8 cellular contexts compared by ENCODE assay signal in genomic region chr9:93119953-93120845, GRCh38. TPM values are rescaled to one million over a fixed set of nuclear protein-coding genes. Genes with fewer than 3 reads are reported as not detected.
DNase-seq lines count a peak whose midpoint lies in the region; ATAC-seq and TF ChIP-seq lines count a peak whose summit lies in the region.

No MANE protein-coding gene starts in this region.

- TF ChIP-seq CTCF in AG04449 (IDR thresholded peaks at IDR 0.05; ENCODE audit: insufficient read depth, low read length, missing control alignments), result peak; percentile 36

- DNase-seq in AG04449 (ENCODE audit: low read depth, low spot score), result no peak
- DNase-seq in NOMO-1 (lab: John Stamatoyannopoulos, UW; ENCODE audit: unreplicated experiment in 2 of 2), result peak; percentile 95 to 97
- DNase-seq in left cardiac atrium, result peak; percentile 95
- peak; percentile 66 for DNase-seq in pulmonary artery endothelial cell (ENCODE audit: low read depth, low spot score)
- DNase-seq in NCI-H1092 treated with DMSO at 0.1 percent for 48 hours (lab: John Stamatoyannopoulos, UW), result no peak

- CTCF ChIA-PET in AG04449 (lab: Yijun Ruan, JAX), result interaction anchor here (0.9 to 5.0 kb wide), 3 partner anchors 11 to 15 kb away, joined by 8 to 46 read pairs (median 11); no protein-coding TSS in a partner anchor

- POLR2A ChIA-PET in AG04449 (lab: Yijun Ruan, JAX), result interaction anchor here (1.5 kb wide), 1 partner anchor 11 kb away, joined by 3 read pairs; no protein-coding TSS in a partner anchor

- H3K4me3 ChIP-seq in AG04449 (ENCODE audit: low read depth, low read length), result no peak overlapping the region

- H3K27ac ChIP-seq in adipose tissue (ENCODE audit: low read depth, low read length), result peak overlapping the region; percentile 72

- 33 to 49% (median 34%) methylated on average over 23 of the region's 23 CpGs for WGBS in adipose tissue, 3 donors

- peak; percentile 61 for ATAC-seq in GM18505 (IDR thresholded peaks at IDR 0.05; ENCODE audit: unreplicated experiment)
- ATAC-seq in HG02840 (IDR thresholded peaks at IDR 0.05; ENCODE audit: low FRiP score, unreplicated experiment), result peak; percentile 70
- peak; percentile 87 to 93 for ATAC-seq in left cardiac atrium

- no peak for TF ChIP-seq POLR2A in GM18505 (IDR thresholded peaks at IDR 0.05; ENCODE audit: borderline replicate concordance, extremely low read depth, insufficient read depth, insufficient read length)

- intact Hi-C loops in left cardiac atrium (cut with DNase I), result no loop called here

RNA-seq across cellular contexts. Expression of gene NINJ1, which starts 13.9 kb away (rescaled TPM):
- polyA plus RNA-seq in adipose tissue, result 100 to 1,000 TPM in 1 of 3 donors, 10 to 100 TPM in 2; 22.3 to 100 (median 82.1) TPM
- total RNA-seq in left cardiac atrium, result 10 to 100 TPM; 38.4 to 45.9 TPM
- total RNA-seq in pulmonary artery endothelial cell, result 44.7 and 47.2 TPM in 2 replicates

RNA-seq across cellular contexts. Expression of gene CARD19, which starts 24.2 kb away (rescaled TPM):
- 10 to 100 TPM; 12.5 to 43.7 (median 26.3) TPM for polyA plus RNA-seq in adipose tissue
- 10 to 100 TPM; 20.2 to 26.3 TPM for total RNA-seq in left cardiac atrium
- 59.8 and 95.7 TPM in 2 replicates for total RNA-seq in pulmonary artery endothelial cell

Comparison
In these comparisons a context has a peak if more than half of its experiments do, and no peak if none do; other contexts are left out.
1. DNase-seq: peak in NOMO-1 (2 of 2), left cardiac atrium (single experiment) and pulmonary artery endothelial cell (single experiment); none in AG04449 (single experiment) and NCI-H1092 treated with DMSO at 0.1 percent for 48 hours (single experiment).
2. Peak in every context shown above with its lines, with median percentiles within 50 percentile points of each other: ATAC-seq.